1 cellular context compared by ENCODE assay signal in genomic region chr3:187719628-187720336, GRCh38.
A peak's percentile ranks its signal among the peaks of the same experiment; 100 is the strongest.
TF ChIP-seq lines count a peak whose summit lies in the region.

No MANE protein-coding gene starts in this region.

TF ChIP-seq in HepG2, 621 proteins besides CTCF, POLR2A, EP300 and RAD21 (continued from another document and continues in another):
- no peak for TF ChIP-seq USF2 (IDR thresholded peaks at IDR 0.05; ENCODE audit: low read depth, low read length)
- peak; percentile 53 for TF ChIP-seq USF2 (CRISPR knock-in tag; IDR thresholded peaks at IDR 0.05; ENCODE audit: borderline replicate concordance)
- TF ChIP-seq ZNF720 (CRISPR knock-in tag; IDR thresholded peaks at IDR 0.05): no peak
- TF ChIP-seq TOE1 (CRISPR knock-in tag; IDR thresholded peaks at IDR 0.05): no peak; the same call in 1 of the 2 replicates
- TF ChIP-seq SP4 (CRISPR knock-in tag; IDR thresholded peaks at IDR 0.05): peak; percentile 35; the same call in 1 of the 2 replicates
- peak; percentile 90 for TF ChIP-seq MYC (CRISPR knock-in tag; IDR thresholded peaks at IDR 0.05; ENCODE audit: borderline replicate concordance)
- 0 out of 2 replicates have a peak, but pooled peaks have one; percentile 87 for TF ChIP-seq ZBTB39 (CRISPR knock-in tag; IDR thresholded peaks at IDR 0.05)
- no peak for TF ChIP-seq GTF2F1 (IDR thresholded peaks at IDR 0.05; ENCODE audit: low read length)
- TF ChIP-seq DRAP1 (CRISPR knock-in tag; IDR thresholded peaks at IDR 0.05): peak; percentile 51; the same call in 1 of the 2 replicates
- no peak for TF ChIP-seq AHR (CRISPR knock-in tag; IDR thresholded peaks at IDR 0.05)
- TF ChIP-seq ZFP91 (CRISPR knock-in tag; IDR thresholded peaks at IDR 0.05; ENCODE audit: borderline replicate concordance): peak; percentile 81; the same call in 1 of the 2 replicates
- TF ChIP-seq SIX1 (CRISPR knock-in tag; IDR thresholded peaks at IDR 0.05; ENCODE audit: borderline replicate concordance): peak; percentile 81; the same call in 1 of the 2 replicates
- TF ChIP-seq ZNF691 (CRISPR knock-in tag; IDR thresholded peaks at IDR 0.05; ENCODE audit: borderline replicate concordance, low read depth): 0 out of 2 replicates have a peak, but pooled peaks have one; percentile 56
- no peak for TF ChIP-seq ZFP36 (IDR thresholded peaks at IDR 0.05; ENCODE audit: borderline replicate concordance, low read depth, low read length, partially characterized antibody)
- peak; percentile 62; the same call in 1 of the 2 replicates for TF ChIP-seq FOXJ3 (CRISPR knock-in tag; IDR thresholded peaks at IDR 0.05; ENCODE audit: borderline replicate concordance)
- TF ChIP-seq ZNF256 (CRISPR knock-in tag; conservative IDR thresholded peaks at IDR 0.05): 0 out of 2 replicates have a peak, but pooled peaks have one; percentile 19
- TF ChIP-seq HCFC1 (IDR thresholded peaks at IDR 0.05; ENCODE audit: low read depth, low read length): no peak
- no peak for TF ChIP-seq NFYB (CRISPR knock-in tag; IDR thresholded peaks at IDR 0.05)
- no peak for TF ChIP-seq ZNF775 (CRISPR knock-in tag; IDR thresholded peaks at IDR 0.05; ENCODE audit: borderline replicate concordance)
- 0 out of 2 replicates have a peak, but pooled peaks have one; percentile 51 for TF ChIP-seq STAT6 (CRISPR knock-in tag; IDR thresholded peaks at IDR 0.05; ENCODE audit: borderline replicate concordance)
- no peak for TF ChIP-seq ZNF790 (CRISPR knock-in tag; IDR thresholded peaks at IDR 0.05; ENCODE audit: borderline replicate concordance)
- TF ChIP-seq ZSCAN31 (CRISPR knock-in tag; IDR thresholded peaks at IDR 0.05; ENCODE audit: low read depth): peak; percentile 72; the same call in 1 of the 2 replicates
- peak; percentile 43; the same call in 1 of the 2 replicates for TF ChIP-seq YEATS4 (CRISPR knock-in tag; IDR thresholded peaks at IDR 0.05; ENCODE audit: borderline replicate concordance)
- TF ChIP-seq DR1 (CRISPR knock-in tag; IDR thresholded peaks at IDR 0.05): peak; percentile 62; the same call in 1 of the 2 replicates
- peak; percentile 53; the same call in 1 of the 2 replicates for TF ChIP-seq SP5 (CRISPR knock-in tag; IDR thresholded peaks at IDR 0.05; ENCODE audit: borderline replicate concordance, low read depth)
- TF ChIP-seq ZNF777 (CRISPR knock-in tag; IDR thresholded peaks at IDR 0.05): 0 out of 2 replicates have a peak, but pooled peaks have one; percentile 38
- 0 out of 2 replicates have a peak, but pooled peaks have one; percentile 21 for TF ChIP-seq KMT2A (CRISPR knock-in tag; IDR thresholded peaks at IDR 0.05)
- peak; percentile 70; the same call in 1 of the 2 replicates for TF ChIP-seq ZFX (CRISPR knock-in tag; IDR thresholded peaks at IDR 0.05; ENCODE audit: low read depth)
- peak; percentile 46; the same call in 1 of the 2 replicates for TF ChIP-seq AFF4 (CRISPR knock-in tag; IDR thresholded peaks at IDR 0.05)
- TF ChIP-seq ZNF292 (CRISPR knock-in tag; IDR thresholded peaks at IDR 0.05; ENCODE audit: borderline replicate concordance, low read depth): peak; percentile 71; the same call in 1 of the 2 replicates
- TF ChIP-seq REPIN1 (CRISPR knock-in tag; IDR thresholded peaks at IDR 0.05; ENCODE audit: borderline replicate concordance, low read depth): peak; percentile 90
- peak; percentile 58; the same call in 1 of the 2 replicates for TF ChIP-seq MXD1 (CRISPR knock-in tag; IDR thresholded peaks at IDR 0.05)
- TF ChIP-seq ZNF138 (CRISPR knock-in tag; IDR thresholded peaks at IDR 0.05; ENCODE audit: low read depth): 0 out of 2 replicates have a peak, but pooled peaks have one; percentile 44
- TF ChIP-seq MAX (IDR thresholded peaks at IDR 0.05): peak; percentile 96
- TF ChIP-seq ZSCAN12 (CRISPR knock-in tag; IDR thresholded peaks at IDR 0.05): no peak
- peak; percentile 23 for TF ChIP-seq ASH2L (IDR thresholded peaks at IDR 0.05; ENCODE audit: insufficient read length, low read depth, low read length)
- TF ChIP-seq ZNF446 (CRISPR knock-in tag; IDR thresholded peaks at IDR 0.05): no peak
- peak; percentile 48; the same call in 1 of the 2 replicates for TF ChIP-seq HOXA5 (CRISPR knock-in tag; IDR thresholded peaks at IDR 0.05)
- peak; percentile 87 for TF ChIP-seq ZMYM4 (CRISPR knock-in tag; IDR thresholded peaks at IDR 0.05)
- no peak for TF ChIP-seq ATF2 (CRISPR knock-in tag; IDR thresholded peaks at IDR 0.05)
- peak; percentile 72; the same call in 1 of the 2 replicates for TF ChIP-seq BRF2 (CRISPR knock-in tag; IDR thresholded peaks at IDR 0.05)
- TF ChIP-seq ZNF598 (CRISPR knock-in tag; IDR thresholded peaks at IDR 0.05; ENCODE audit: borderline replicate concordance): peak; percentile 68; the same call in 1 of the 2 replicates
- peak; percentile 35; the same call in 1 of the 3 replicates for TF ChIP-seq MXI1 (IDR thresholded peaks at IDR 0.05; ENCODE audit: borderline replicate concordance, low read depth, low read length)
